ENCODE assay signal across 22 cellular contexts in the genomic region with DNA sequence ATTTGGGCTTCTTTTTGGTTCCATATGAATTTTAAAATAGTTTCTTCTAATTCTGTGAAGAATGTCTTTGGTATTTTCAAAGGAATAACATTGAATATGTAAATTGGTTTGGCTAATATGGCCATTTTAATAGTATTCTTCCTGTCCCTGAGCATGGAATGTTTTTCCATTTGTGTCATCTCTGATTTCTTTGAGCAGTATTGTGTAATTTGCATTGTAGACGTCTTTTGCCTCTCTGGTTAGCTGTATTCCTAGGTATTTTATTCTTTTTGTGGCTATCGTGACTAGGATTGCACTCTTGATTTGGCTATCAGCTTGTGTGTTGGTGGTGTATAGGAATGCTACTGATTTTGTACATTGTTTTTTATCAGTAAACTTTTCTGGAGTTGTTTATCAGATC.
"Had no signal": no experiment of that assay in that cellular context is flagged by ENCODE, and none has a peak within 500 bp of the region (broad histone marks: within the 10 kb centered on the region; RNA-seq: fewer than 3 reads in every experiment).

No MANE protein-coding gene starts in this region.

- H3K4me3 ChIP-seq: K562, PC-9, Peyer's patch, SJCRH30 had no signal

- H3K27me3 ChIP-seq: Peyer's patch, SJCRH30 had no signal

- H3K4me1 ChIP-seq: Peyer's patch, SJCRH30 had no signal

- H3K4me2 ChIP-seq: KMS-11, PC-9 had no signal

- H3K9ac ChIP-seq: KMS-11 had no signal

- H3K36me3 ChIP-seq: Peyer's patch, SJCRH30 had no signal

- DNase-seq: Kasumi-1; MV-4-11; NCI-H1048; NCI-H1105; NCI-H1417 treated with DMSO at 0.1 percent for 48 hours; NCI-H187; NCI-H2029; NCI-H2081 treated with DMSO at 0.1 percent for 48 hours; NCI-H2171; NCI-H226; NCI-H446; NCI-H510A; NCI-H524 treated with DMSO at 0.1 percent for 48 hours; NCI-H69; NCI-H774; NK-92 treated with Interleukin-12 subunit alpha and Interleukin-12 subunit beta, amount 100 ng/mL, for 24 hours; PC-9; Peyer's patch; SHP77 treated with DMSO at 0.1 percent for 48 hours; SJCRH30 had no signal

- H3K9me3 ChIP-seq: Peyer's patch, SJCRH30 had no signal

- H2AFZ ChIP-seq: PC-9 had no signal

- H3K27ac ChIP-seq: KMS-11, PC-9, Peyer's patch, SJCRH30 had no signal
